In the genomic region with DNA sequence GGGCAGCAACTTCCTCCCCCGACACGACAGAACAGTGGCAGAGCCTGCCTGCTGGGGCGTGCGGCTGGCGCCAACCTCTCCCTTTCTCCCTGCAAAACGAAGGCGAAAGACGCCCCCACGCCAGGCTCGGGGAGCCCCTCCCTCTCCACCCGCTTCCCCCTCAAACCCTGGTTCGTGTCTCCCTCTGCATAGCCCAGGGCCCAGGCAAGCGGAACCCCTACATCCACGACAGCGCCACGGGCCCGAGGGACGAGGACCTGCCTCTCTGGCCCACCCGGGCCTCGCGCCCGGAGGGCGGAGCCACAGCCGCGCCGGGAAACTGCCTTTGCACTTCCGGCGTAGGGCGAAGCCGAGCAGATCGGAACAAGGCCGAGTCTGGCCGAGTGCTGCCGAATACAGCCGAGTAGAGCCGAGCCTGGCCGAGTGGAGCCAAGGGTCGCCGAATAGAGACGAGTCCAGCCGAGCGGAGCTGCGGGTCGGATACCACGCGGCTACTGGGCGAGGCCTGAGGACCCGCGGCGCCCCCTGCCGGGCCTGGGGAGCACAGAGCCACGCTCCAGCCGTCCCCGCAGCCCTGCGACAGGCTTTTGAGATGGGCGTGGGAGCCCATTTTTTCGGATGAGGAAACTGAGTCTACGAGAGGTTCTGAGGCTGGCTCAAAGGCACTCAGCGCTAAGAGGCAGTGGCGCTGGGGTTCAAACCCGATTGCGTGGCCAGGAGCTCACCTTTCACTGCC, we compare ENCODE assay signal across 1 cellular context.
TF ChIP-seq lines count a peak whose summit lies in the region.

No MANE protein-coding gene starts in this region.

TF ChIP-seq in HepG2, 621 proteins besides CTCF, POLR2A, EP300 and RAD21 (continued from another document and continues in another):
- TF ChIP-seq, protein P1, sequence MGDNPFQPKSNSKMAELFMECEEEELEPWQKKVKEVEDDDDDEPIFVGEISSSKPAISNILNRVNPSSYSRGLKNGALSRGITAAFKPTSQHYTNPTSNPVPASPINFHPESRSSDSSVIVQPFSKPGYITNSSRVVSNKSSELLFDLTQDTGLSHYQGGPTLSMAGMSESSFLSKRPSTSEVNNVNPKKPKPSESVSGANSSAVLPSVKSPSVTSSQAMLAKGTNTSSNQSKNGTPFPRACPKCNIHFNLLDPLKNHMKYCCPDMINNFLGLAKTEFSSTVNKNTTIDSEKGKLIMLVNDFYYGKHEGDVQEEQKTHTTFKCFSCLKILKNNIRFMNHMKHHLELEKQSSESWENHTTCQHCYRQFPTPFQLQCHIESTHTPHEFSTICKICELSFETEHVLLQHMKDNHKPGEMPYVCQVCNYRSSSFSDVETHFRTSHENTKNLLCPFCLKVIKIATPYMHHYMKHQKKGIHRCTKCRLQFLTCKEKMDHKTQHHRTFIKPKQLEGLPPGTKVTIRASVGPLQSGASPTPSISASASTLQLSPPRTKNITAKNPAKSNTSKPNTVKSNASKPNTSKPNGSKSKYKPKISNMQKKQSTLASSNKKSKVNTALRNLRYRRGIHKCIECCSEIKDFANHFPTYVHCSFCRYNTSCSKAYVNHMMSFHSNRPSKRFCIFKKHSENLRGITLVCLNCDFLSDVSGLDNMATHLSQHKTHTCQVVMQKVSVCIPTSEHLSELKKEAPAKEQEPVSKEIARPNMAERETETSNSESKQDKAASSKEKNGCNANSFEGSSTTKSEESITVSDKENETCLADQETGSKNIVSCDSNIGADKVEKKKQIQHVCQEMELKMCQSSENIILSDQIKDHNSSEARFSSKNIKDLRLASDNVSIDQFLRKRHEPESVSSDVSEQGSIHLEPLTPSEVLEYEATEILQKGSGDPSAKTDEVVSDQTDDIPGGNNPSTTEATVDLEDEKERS (CRISPR knock-in tag; IDR thresholded peaks at IDR 0.05) = no peak
- TF ChIP-seq, protein P2, sequence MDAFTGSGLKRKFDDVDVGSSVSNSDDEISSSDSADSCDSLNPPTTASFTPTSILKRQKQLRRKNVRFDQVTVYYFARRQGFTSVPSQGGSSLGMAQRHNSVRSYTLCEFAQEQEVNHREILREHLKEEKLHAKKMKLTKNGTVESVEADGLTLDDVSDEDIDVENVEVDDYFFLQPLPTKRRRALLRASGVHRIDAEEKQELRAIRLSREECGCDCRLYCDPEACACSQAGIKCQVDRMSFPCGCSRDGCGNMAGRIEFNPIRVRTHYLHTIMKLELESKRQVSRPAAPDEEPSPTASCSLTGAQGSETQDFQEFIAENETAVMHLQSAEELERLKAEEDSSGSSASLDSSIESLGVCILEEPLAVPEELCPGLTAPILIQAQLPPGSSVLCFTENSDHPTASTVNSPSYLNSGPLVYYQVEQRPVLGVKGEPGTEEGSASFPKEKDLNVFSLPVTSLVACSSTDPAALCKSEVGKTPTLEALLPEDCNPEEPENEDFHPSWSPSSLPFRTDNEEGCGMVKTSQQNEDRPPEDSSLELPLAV (CRISPR knock-in tag; conservative IDR thresholded peaks at IDR 0.05; ENCODE audit: low read depth) = no peak
- TF ChIP-seq PAWR (CRISPR knock-in tag; IDR thresholded peaks at IDR 0.05; ENCODE audit: borderline replicate concordance) = no peak
- peak; percentile 76 for TF ChIP-seq HDAC1 (CRISPR knock-in tag; IDR thresholded peaks at IDR 0.05)
- 0 out of 2 replicates have a peak, but pooled peaks have one; percentile 24 for TF ChIP-seq ZSCAN21 (CRISPR knock-in tag; IDR thresholded peaks at IDR 0.05; ENCODE audit: borderline replicate concordance)
- TF ChIP-seq NFYC (CRISPR knock-in tag; IDR thresholded peaks at IDR 0.05) = no peak
- TF ChIP-seq NAIF1 (CRISPR knock-in tag; IDR thresholded peaks at IDR 0.05; ENCODE audit: borderline replicate concordance) = peak; percentile 87
- peak; percentile 78 for TF ChIP-seq KDM2A (CRISPR knock-in tag; IDR thresholded peaks at IDR 0.05; ENCODE audit: borderline replicate concordance, low read depth)
- 0 out of 2 replicates have a peak, but pooled peaks have one; percentile 19 for TF ChIP-seq ZBTB7B (CRISPR knock-in tag; IDR thresholded peaks at IDR 0.05)
- peak; percentile 24; the same call in 1 of the 2 replicates for TF ChIP-seq ZNF33B (CRISPR knock-in tag; IDR thresholded peaks at IDR 0.05)
- TF ChIP-seq, protein P3, sequence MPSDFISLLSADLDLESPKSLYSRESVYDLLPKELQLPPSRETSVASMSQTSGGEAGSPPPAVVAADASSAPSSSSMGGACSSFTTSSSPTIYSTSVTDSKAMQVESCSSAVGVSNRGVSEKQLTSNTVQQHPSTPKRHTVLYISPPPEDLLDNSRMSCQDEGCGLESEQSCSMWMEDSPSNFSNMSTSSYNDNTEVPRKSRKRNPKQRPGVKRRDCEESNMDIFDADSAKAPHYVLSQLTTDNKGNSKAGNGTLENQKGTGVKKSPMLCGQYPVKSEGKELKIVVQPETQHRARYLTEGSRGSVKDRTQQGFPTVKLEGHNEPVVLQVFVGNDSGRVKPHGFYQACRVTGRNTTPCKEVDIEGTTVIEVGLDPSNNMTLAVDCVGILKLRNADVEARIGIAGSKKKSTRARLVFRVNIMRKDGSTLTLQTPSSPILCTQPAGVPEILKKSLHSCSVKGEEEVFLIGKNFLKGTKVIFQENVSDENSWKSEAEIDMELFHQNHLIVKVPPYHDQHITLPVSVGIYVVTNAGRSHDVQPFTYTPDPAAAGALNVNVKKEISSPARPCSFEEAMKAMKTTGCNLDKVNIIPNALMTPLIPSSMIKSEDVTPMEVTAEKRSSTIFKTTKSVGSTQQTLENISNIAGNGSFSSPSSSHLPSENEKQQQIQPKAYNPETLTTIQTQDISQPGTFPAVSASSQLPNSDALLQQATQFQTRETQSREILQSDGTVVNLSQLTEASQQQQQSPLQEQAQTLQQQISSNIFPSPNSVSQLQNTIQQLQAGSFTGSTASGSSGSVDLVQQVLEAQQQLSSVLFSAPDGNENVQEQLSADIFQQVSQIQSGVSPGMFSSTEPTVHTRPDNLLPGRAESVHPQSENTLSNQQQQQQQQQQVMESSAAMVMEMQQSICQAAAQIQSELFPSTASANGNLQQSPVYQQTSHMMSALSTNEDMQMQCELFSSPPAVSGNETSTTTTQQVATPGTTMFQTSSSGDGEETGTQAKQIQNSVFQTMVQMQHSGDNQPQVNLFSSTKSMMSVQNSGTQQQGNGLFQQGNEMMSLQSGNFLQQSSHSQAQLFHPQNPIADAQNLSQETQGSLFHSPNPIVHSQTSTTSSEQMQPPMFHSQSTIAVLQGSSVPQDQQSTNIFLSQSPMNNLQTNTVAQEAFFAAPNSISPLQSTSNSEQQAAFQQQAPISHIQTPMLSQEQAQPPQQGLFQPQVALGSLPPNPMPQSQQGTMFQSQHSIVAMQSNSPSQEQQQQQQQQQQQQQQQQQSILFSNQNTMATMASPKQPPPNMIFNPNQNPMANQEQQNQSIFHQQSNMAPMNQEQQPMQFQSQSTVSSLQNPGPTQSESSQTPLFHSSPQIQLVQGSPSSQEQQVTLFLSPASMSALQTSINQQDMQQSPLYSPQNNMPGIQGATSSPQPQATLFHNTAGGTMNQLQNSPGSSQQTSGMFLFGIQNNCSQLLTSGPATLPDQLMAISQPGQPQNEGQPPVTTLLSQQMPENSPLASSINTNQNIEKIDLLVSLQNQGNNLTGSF (CRISPR knock-in tag; IDR thresholded peaks at IDR 0.05) = no peak
- TF ChIP-seq NFKB2 (CRISPR knock-in tag; IDR thresholded peaks at IDR 0.05; ENCODE audit: borderline replicate concordance) = peak; percentile 88
- TF ChIP-seq ZNF644 (CRISPR knock-in tag; IDR thresholded peaks at IDR 0.05; ENCODE audit: low read depth) = no peak
- TF ChIP-seq ZNF572 (CRISPR knock-in tag; IDR thresholded peaks at IDR 0.05) = no peak
- no peak for TF ChIP-seq HDAC6 (IDR thresholded peaks at IDR 0.05; ENCODE audit: low read depth, low read length)
- TF ChIP-seq ZNF703 (CRISPR knock-in tag; IDR thresholded peaks at IDR 0.05; ENCODE audit: borderline replicate concordance) = no peak; the same call in 1 of the 2 replicates
- TF ChIP-seq ZNF777 (CRISPR knock-in tag; IDR thresholded peaks at IDR 0.05) = peak; percentile 15; the same call in 1 of the 2 replicates
- peak; percentile 73; the same call in 1 of the 2 replicates for TF ChIP-seq ZNF607 (CRISPR knock-in tag; IDR thresholded peaks at IDR 0.05; ENCODE audit: borderline replicate concordance)
- TF ChIP-seq STAT5B (CRISPR knock-in tag; IDR thresholded peaks at IDR 0.05) = no peak
- TF ChIP-seq, protein P4, sequence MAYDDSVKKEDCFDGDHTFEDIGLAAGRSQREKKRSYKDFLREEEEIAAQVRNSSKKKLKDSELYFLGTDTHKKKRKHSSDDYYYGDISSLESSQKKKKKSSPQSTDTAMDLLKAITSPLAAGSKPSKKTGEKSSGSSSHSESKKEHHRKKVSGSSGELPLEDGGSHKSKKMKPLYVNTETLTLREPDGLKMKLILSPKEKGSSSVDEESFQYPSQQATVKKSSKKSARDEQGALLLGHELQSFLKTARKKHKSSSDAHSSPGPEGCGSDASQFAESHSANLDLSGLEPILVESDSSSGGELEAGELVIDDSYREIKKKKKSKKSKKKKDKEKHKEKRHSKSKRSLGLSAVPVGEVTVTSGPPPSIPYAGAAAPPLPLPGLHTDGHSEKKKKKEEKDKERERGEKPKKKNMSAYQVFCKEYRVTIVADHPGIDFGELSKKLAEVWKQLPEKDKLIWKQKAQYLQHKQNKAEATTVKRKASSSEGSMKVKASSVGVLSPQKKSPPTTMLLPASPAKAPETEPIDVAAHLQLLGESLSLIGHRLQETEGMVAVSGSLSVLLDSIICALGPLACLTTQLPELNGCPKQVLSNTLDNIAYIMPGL (CRISPR knock-in tag; IDR thresholded peaks at IDR 0.05; ENCODE audit: borderline replicate concordance in 1 of 2, low read depth in 1 of 2) = peak; percentile 80 to 87; a peak in 3 of 4 replicates
- TF ChIP-seq ZSCAN12 (CRISPR knock-in tag; IDR thresholded peaks at IDR 0.05) = peak; percentile 83; the same call in 1 of the 2 replicates
- TF ChIP-seq CEBPG (CRISPR knock-in tag; IDR thresholded peaks at IDR 0.05) = no peak
- no peak for TF ChIP-seq SIN3B (IDR thresholded peaks at IDR 0.05; ENCODE audit: low read length)
- no peak for TF ChIP-seq FOXK1 (CRISPR knock-in tag; IDR thresholded peaks at IDR 0.05; ENCODE audit: borderline replicate concordance, low read depth)
- peak; percentile 92 for TF ChIP-seq ELF1 (CRISPR knock-in tag; IDR thresholded peaks at IDR 0.05)
- TF ChIP-seq RFXAP (CRISPR knock-in tag; IDR thresholded peaks at IDR 0.05; ENCODE audit: borderline replicate concordance) = 0 out of 2 replicates have a peak, but pooled peaks have one; percentile 69
- TF ChIP-seq ZNF24 (IDR thresholded peaks at IDR 0.05) = no peak
- no peak for TF ChIP-seq MAFF (IDR thresholded peaks at IDR 0.05; ENCODE audit: low read depth, low read length)
- no peak for TF ChIP-seq ATM (IDR thresholded peaks at IDR 0.05; ENCODE audit: borderline replicate concordance)
- TF ChIP-seq HDAC2 (CRISPR knock-in tag; IDR thresholded peaks at IDR 0.05) = no peak
- TF ChIP-seq ZNF382 (CRISPR knock-in tag; IDR thresholded peaks at IDR 0.05; ENCODE audit: borderline replicate concordance) = no peak
- TF ChIP-seq, protein P5, sequence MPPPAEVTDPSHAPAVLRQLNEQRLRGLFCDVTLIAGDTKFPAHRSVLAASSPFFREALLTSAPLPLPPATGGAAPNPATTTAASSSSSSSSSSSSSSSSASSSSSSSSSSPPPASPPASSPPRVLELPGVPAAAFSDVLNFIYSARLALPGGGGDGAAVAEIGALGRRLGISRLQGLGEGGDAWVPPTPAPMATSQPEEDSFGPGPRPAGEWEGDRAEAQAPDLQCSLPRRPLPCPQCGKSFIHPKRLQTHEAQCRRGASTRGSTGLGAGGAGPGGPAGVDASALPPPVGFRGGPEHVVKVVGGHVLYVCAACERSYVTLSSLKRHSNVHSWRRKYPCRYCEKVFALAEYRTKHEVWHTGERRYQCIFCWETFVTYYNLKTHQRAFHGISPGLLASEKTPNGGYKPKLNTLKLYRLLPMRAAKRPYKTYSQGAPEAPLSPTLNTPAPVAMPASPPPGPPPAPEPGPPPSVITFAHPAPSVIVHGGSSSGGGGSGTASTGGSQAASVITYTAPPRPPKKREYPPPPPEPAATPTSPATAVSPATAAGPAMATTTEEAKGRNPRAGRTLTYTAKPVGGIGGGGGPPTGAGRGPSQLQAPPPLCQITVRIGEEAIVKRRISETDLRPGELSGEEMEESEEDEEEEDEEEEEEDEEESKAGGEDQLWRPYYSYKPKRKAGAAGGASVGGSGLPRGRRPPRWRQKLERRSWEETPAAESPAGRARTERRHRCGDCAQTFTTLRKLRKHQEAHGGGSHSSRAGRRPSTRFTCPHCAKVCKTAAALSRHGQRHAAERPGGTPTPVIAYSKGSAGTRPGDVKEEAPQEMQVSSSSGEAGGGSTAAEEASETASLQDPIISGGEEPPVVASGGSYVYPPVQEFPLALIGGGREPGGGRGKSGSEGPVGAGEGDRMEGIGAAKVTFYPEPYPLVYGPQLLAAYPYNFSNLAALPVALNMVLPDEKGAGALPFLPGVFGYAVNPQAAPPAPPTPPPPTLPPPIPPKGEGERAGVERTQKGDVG (CRISPR knock-in tag; IDR thresholded peaks at IDR 0.05; ENCODE audit: borderline replicate concordance) = no peak
- TF ChIP-seq FOSL1 (CRISPR knock-in tag; IDR thresholded peaks at IDR 0.05; ENCODE audit: borderline replicate concordance) = no peak
- no peak for TF ChIP-seq CCAR2 (optimal IDR thresholded peaks at IDR 0.05; ENCODE audit: low read depth, low read length)
- peak; percentile 82; the same call in 1 of the 2 replicates for TF ChIP-seq ZNF563 (CRISPR knock-in tag; IDR thresholded peaks at IDR 0.05)
- no peak; the same call in 1 of the 2 replicates for TF ChIP-seq FOSL2 (CRISPR knock-in tag; IDR thresholded peaks at IDR 0.05)
- no peak for TF ChIP-seq NFIC (IDR thresholded peaks at IDR 0.05; ENCODE audit: low read length)
- no peak for TF ChIP-seq ATAD3A (CRISPR knock-in tag; IDR thresholded peaks at IDR 0.05)
- TF ChIP-seq ZNF629 (CRISPR knock-in tag; conservative IDR thresholded peaks at IDR 0.05) = peak; percentile 96
- no peak for TF ChIP-seq SP140L (CRISPR knock-in tag; IDR thresholded peaks at IDR 0.05; ENCODE audit: borderline replicate concordance)
- no peak for TF ChIP-seq CHD2 (IDR thresholded peaks at IDR 0.05; ENCODE audit: low read depth, low read length)
- TF ChIP-seq SUZ12 (IDR thresholded peaks at IDR 0.05; ENCODE audit: low read depth, low read length) = no peak
- TF ChIP-seq, protein P6, sequence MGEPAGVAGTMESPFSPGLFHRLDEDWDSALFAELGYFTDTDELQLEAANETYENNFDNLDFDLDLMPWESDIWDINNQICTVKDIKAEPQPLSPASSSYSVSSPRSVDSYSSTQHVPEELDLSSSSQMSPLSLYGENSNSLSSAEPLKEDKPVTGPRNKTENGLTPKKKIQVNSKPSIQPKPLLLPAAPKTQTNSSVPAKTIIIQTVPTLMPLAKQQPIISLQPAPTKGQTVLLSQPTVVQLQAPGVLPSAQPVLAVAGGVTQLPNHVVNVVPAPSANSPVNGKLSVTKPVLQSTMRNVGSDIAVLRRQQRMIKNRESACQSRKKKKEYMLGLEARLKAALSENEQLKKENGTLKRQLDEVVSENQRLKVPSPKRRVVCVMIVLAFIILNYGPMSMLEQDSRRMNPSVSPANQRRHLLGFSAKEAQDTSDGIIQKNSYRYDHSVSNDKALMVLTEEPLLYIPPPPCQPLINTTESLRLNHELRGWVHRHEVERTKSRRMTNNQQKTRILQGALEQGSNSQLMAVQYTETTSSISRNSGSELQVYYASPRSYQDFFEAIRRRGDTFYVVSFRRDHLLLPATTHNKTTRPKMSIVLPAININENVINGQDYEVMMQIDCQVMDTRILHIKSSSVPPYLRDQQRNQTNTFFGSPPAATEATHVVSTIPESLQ (CRISPR knock-in tag; conservative IDR thresholded peaks at IDR 0.05) = 0 out of 2 replicates have a peak, but pooled peaks have one; percentile 21
- peak; percentile 73 for TF ChIP-seq GABPA (IDR thresholded peaks at IDR 0.05; ENCODE audit: low read depth, low read length)
- peak; percentile 89 for TF ChIP-seq GABPA (CRISPR knock-in tag; IDR thresholded peaks at IDR 0.05; ENCODE audit: low read depth)
- TF ChIP-seq KLF6 (CRISPR knock-in tag; IDR thresholded peaks at IDR 0.05) = peak; percentile 53; the same call in 1 of the 2 replicates
- peak; percentile 63; the same call in 1 of the 2 replicates for TF ChIP-seq HNRNPL (IDR thresholded peaks at IDR 0.05; ENCODE audit: low read depth, low read length)
